Comparison of ENCODE assay signal across 27 cellular contexts in genomic region chr3:167711439-167711838, GRCh38. TPM values are rescaled to one million over a fixed set of nuclear protein-coding genes. Genes with fewer than 3 reads are reported as not detected.
"Had no signal": no experiment of that assay in that cellular context is flagged by ENCODE, and none has a peak within 500 bp of the region (broad histone marks: within the 10 kb centered on the region; RNA-seq: fewer than 3 reads in every experiment).

No MANE protein-coding gene starts in this region.

- ATAC-seq: activated CD4-positive, alpha-beta T cell treated with anti-CD3 and anti-CD28 coated beads for 36 hours; activated CD8-positive, alpha-beta T cell treated with anti-CD3 and anti-CD28 coated beads for 36 hours; activated naive CD4-positive, alpha-beta T cell treated with anti-CD3 and anti-CD28 coated beads, Interleukin-2, amount 50 U/mL, for 72 hours; activated naive CD8-positive, alpha-beta T cell treated with anti-CD3 and anti-CD28 coated beads, Interleukin-2, amount 50 U/mL, for 24 hours; activated T-cell treated with anti-CD3 and anti-CD28 coated beads, Interleukin-2, amount 50 U/mL, for 72 hours; body of pancreas; Panc1; Right ventricle myocardium inferior; T-cell had no signal

- H3K9me3 ChIP-seq: ascending aorta, body of pancreas, MG63 had no signal

- H3K4me3 Mint-ChIP-seq: activated CD4-positive, alpha-beta T cell treated with anti-CD3 and anti-CD28 coated beads for 36 hours; activated CD8-positive, alpha-beta T cell treated with anti-CD3 and anti-CD28 coated beads for 36 hours; activated naive CD8-positive, alpha-beta T cell treated with anti-CD3 and anti-CD28 coated beads, Interleukin-2, amount 50 U/mL, for 24 hours; activated T-cell treated with anti-CD3 and anti-CD28 coated beads, Interleukin-2, amount 50 U/mL, for 72 hours; T-cell had no signal

- H3K4me1 ChIP-seq: ascending aorta had no signal

- DNase-seq: activated CD4-positive, alpha-beta T cell treated with anti-CD3 and anti-CD28 coated beads for 36 hours; activated CD8-positive, alpha-beta memory T cell treated with anti-CD3 and anti-CD28 coated beads, Interleukin-2, amount 50 U/mL, for 4 hours; activated CD8-positive, alpha-beta T cell treated with anti-CD3 and anti-CD28 coated beads for 36 hours; activated naive CD8-positive, alpha-beta T cell treated with anti-CD3 and anti-CD28 coated beads, Interleukin-2, amount 50 U/mL, for 24 hours; activated T-cell treated with anti-CD3 and anti-CD28 coated beads, Interleukin-2, amount 50 U/mL, for 72 hours; amniotic stem cell; body of pancreas; MG63; MV-4-11; NCI-H1092 treated with DMSO at 0.1 percent for 48 hours; NCI-H1436; NCI-H1694 treated with DMSO at 0.1 percent for 48 hours; NCI-H2029 treated with DMSO at 0.1 percent for 48 hours; NCI-H345; NCI-H510A; NCI-H526 treated with DMSO at 0.1 percent for 48 hours; NCI-H82; OCI-M1; RPMI8226; T-cell had no signal

- H3K27me3 ChIP-seq: ascending aorta, body of pancreas, MG63 had no signal

- H3K27ac Mint-ChIP-seq: activated CD4-positive, alpha-beta T cell treated with anti-CD3 and anti-CD28 coated beads for 36 hours; activated naive CD4-positive, alpha-beta T cell treated with anti-CD3 and anti-CD28 coated beads, Interleukin-2, amount 50 U/mL, for 72 hours had no signal

- H3K4me3 ChIP-seq: ascending aorta, body of pancreas, MG63, SK-N-MC had no signal

- H3K27me3 Mint-ChIP-seq: activated CD4-positive, alpha-beta T cell treated with anti-CD3 and anti-CD28 coated beads for 36 hours; activated CD8-positive, alpha-beta T cell treated with anti-CD3 and anti-CD28 coated beads for 36 hours; activated naive CD8-positive, alpha-beta T cell treated with anti-CD3 and anti-CD28 coated beads, Interleukin-2, amount 50 U/mL, for 24 hours; T-cell had no signal

- H3K27ac ChIP-seq: ascending aorta, body of pancreas, KMS-11, SK-N-MC, VCaP had no signal

- H3K9me3 Mint-ChIP-seq: activated CD8-positive, alpha-beta T cell treated with anti-CD3 and anti-CD28 coated beads for 36 hours; activated naive CD8-positive, alpha-beta T cell treated with anti-CD3 and anti-CD28 coated beads, Interleukin-2, amount 50 U/mL, for 24 hours; T-cell had no signal

RNA-seq across cellular contexts. Expression of gene WDR49, which starts 57.7 kb away (rescaled TPM):
- total RNA-seq: activated CD4-positive, alpha-beta T cell treated with anti-CD3 and anti-CD28 coated beads for 36 hours; ascending aorta had no signal
